Comparison of ENCODE assay signal across 8 cellular contexts in genomic region chr3:48847586-48848423, GRCh38. TPM values are rescaled to one million over a fixed set of nuclear protein-coding genes. Genes with fewer than 3 reads are reported as not detected.
DNase-seq lines count a peak whose midpoint lies in the region; ATAC-seq and TF ChIP-seq lines count a peak whose summit lies in the region.

PRKAR2A (minus strand) TSS chr3:48847874; CDS start chr3:48847596, 278 bp downstream.

- H3K27me3 Mint-ChIP-seq in CD8-positive, alpha-beta T cell (ENCODE audit: low read depth): no peaks in the 10 kb centered on the region
- no peaks in the 10 kb centered on the region for H3K27me3 Mint-ChIP-seq in activated CD8-positive, alpha-beta memory T cell treated with anti-CD3 and anti-CD28 coated beads, Interleukin-2, amount 10 ng/mL, durations not matched to agents 7 days and 5 days

- peaks cover 26% of the 10 kb centered on the region for H3K4me1 ChIP-seq in CD8-positive, alpha-beta T cell (ENCODE audit: insufficient read depth, low read length)
- H3K4me1 ChIP-seq in endocrine pancreas (ENCODE audit: control insufficient read depth, insufficient read depth, low read length): peaks cover 4% of the 10 kb centered on the region
- H3K4me1 ChIP-seq in mesenchymal stem cell (ENCODE audit: control insufficient read depth, insufficient read depth, low read depth, low read length): peaks cover 11% of the 10 kb centered on the region

- peak; percentile 67 to 90 (median 79) for DNase-seq in CD8-positive, alpha-beta T cell
- peak; percentile 75 to 82 for DNase-seq in HL-60 (ENCODE audit: low read depth in 1 of 2, low spot score in 1 of 2)
- peak; percentile 78 for DNase-seq in NOMO-1 treated with dmso at 0.1 percent for 144 hours (lab: John Stamatoyannopoulos, UW; ENCODE audit: unreplicated experiment)
- DNase-seq in activated CD8-positive, alpha-beta memory T cell treated with anti-CD3 and anti-CD28 coated beads, Interleukin-2, amount 10 ng/mL, durations not matched to agents 7 days and 5 days: peak; percentile 86
- peak; percentile 90 for DNase-seq in mesenchymal stem cell
- peak; percentile 66 for DNase-seq in stimulated activated CD8-positive, alpha-beta memory T cell treated with anti-CD3 and anti-CD28 coated beads, Interleukin-12 subunit alpha, Interleukin-12 subunit beta, amount 100 ng/mL, for 1 hour (ENCODE audit: low read depth)

- peak within 1 kb of the TSS; percentile 88 for H2BK15ac ChIP-seq in mesenchymal stem cell (ENCODE audit: low read depth, poor library complexity, severe bottlenecking)

- H3K23ac ChIP-seq in mesenchymal stem cell (ENCODE audit: low read length in 2 of 2): peak within 1 kb of the TSS in 1 of 2 experiments; percentile 66

- H3K27me3 ChIP-seq in CD8-positive, alpha-beta T cell (ENCODE audit: insufficient read depth, low read length): no peaks in the 10 kb centered on the region
- H3K27me3 ChIP-seq in HL-60 (ENCODE audit: insufficient read depth, poor library complexity, severe bottlenecking) (no peaks in the 10 kb centered on the region), endocrine pancreas (ENCODE audit: control insufficient read depth, insufficient read depth, low read length) (no peaks in the 10 kb centered on the region), mesenchymal stem cell (ENCODE audit: control insufficient read depth in 1 of 2, insufficient read depth in 1 of 2, low read length in 2 of 2) (no peaks in the 10 kb centered on the region)

- H3K36me3 ChIP-seq in CD8-positive, alpha-beta T cell (ENCODE audit: insufficient read depth, low read length): no peaks in the 10 kb centered on the region
- H3K36me3 ChIP-seq in endocrine pancreas (ENCODE audit: control insufficient read depth, insufficient read depth, low read length) (no peaks in the 10 kb centered on the region), mesenchymal stem cell (ENCODE audit: control insufficient read depth in 1 of 2, insufficient read depth in 2 of 2, low read depth in 1 of 2, low read length in 2 of 2) (peaks cover 0 to 3% of the 10 kb centered on the region in 2 experiments)

- peak within 1 kb of the TSS in 1 of 2 experiments; percentile 94 for H3K14ac ChIP-seq in mesenchymal stem cell (ENCODE audit: low read length in 2 of 2)

- H3K79me1 ChIP-seq in mesenchymal stem cell (replicated peaks; ENCODE audit: low read length, poor library complexity, severe bottlenecking): peaks cover 6% of the 10 kb centered on the region

- POLR2A ChIA-PET in CD8-positive, alpha-beta T cell (lab: Charles Lee): interaction anchor here (0.6 to 1.9 kb wide), 7 partner anchors 20 to 131 kb away, joined by 3 to 8 read pairs (median 3); partner anchors contain the start of genes ARIH2, IP6K2 and SLC25A20

- peak within 1 kb of the TSS; percentile 79 for H4K8ac ChIP-seq in mesenchymal stem cell (ENCODE audit: low read length)

- intact Hi-C loops in CD8-positive, alpha-beta T cell (cut with DNase I, micrococcal nuclease): loop anchor here (1.0 to 10.0 kb wide), 8 partner anchors 36 to 163 kb away; partner anchors contain the start of genes NCKIPSD (in 2 of the 2), SLC25A20 (in 2 of the 2), ARIH2 (in 1 of the 2) and IP6K2 (in 1 of the 2)

- CTCF ChIA-PET in CD8-positive, alpha-beta T cell (lab: Charles Lee): interaction anchor here (1.1 to 1.3 kb wide), 4 partner anchors 13 to 111 kb away, joined by 3 to 5 read pairs (median 3); no protein-coding TSS in a partner anchor
- CTCF ChIA-PET in activated CD8-positive, alpha-beta memory T cell treated with anti-CD3 and anti-CD28 coated beads, Interleukin-2, amount 10 ng/mL, durations not matched to agents 7 days and 5 days (lab: Charles Lee): interaction anchor here (0.9 to 2.6 kb wide), 9 partner anchors 12 to 112 kb away, joined by 3 to 12 read pairs (median 4); partner anchors contain the start of gene SLC25A20

- peak within 1 kb of the TSS; percentile 64 for H4K91ac ChIP-seq in mesenchymal stem cell (ENCODE audit: low read length)

- H3K27ac Mint-ChIP-seq in CD8-positive, alpha-beta T cell: peak within 1 kb of the TSS; percentile 97
- H3K27ac Mint-ChIP-seq in activated CD8-positive, alpha-beta memory T cell treated with anti-CD3 and anti-CD28 coated beads, Interleukin-2, amount 10 ng/mL, durations not matched to agents 7 days and 5 days: peak within 1 kb of the TSS; percentile 77

- peak within 1 kb of the TSS; percentile 86 for H3K4me3 Mint-ChIP-seq in CD8-positive, alpha-beta T cell
- peak within 1 kb of the TSS; percentile 80 for H3K4me3 Mint-ChIP-seq in activated CD8-positive, alpha-beta memory T cell treated with anti-CD3 and anti-CD28 coated beads, Interleukin-2, amount 10 ng/mL, durations not matched to agents 7 days and 5 days

- WGBS in mesenchymal stem cell: 5% methylated on average over 70 of the region's 73 CpGs

- ATAC-seq in CD8-positive, alpha-beta T cell: peak; percentile 75
- peak; percentile 82 for ATAC-seq in GM19455 (IDR thresholded peaks at IDR 0.05; ENCODE audit: unreplicated experiment)
- ATAC-seq in activated CD8-positive, alpha-beta memory T cell treated with anti-CD3 and anti-CD28 coated beads, Interleukin-2, amount 10 ng/mL, durations not matched to agents 7 days and 5 days: peak; percentile 87

- H3K4me3 ChIP-seq in CD8-positive, alpha-beta T cell (ENCODE audit: low read depth, low read length): peak within 1 kb of the TSS; percentile 68
- H3K4me3 ChIP-seq in HL-60 (replicated peaks; ENCODE audit: insufficient read depth, low read length) (peak within 1 kb of the TSS; percentile 79), endocrine pancreas (ENCODE audit: control insufficient read depth, insufficient read depth, low read length) (peak within 1 kb of the TSS; percentile 85), mesenchymal stem cell (ENCODE audit: insufficient read depth in 1 of 2, low read depth in 1 of 2, low read length in 2 of 2) (peak within 1 kb of the TSS; percentile 90 to 96)

- H2BK5ac ChIP-seq in mesenchymal stem cell (ENCODE audit: low read depth, low read length, poor library complexity, severe bottlenecking): no peak within 1 kb of the TSS

- peak within 1 kb of the TSS; percentile 40 for H3K27ac ChIP-seq in CD8-positive, alpha-beta T cell (ENCODE audit: low read depth, low read length)
- H3K27ac ChIP-seq in HL-60 (replicated peaks) (peak within 1 kb of the TSS; percentile 79), mesenchymal stem cell (ENCODE audit: low read length, poor library complexity, severe bottlenecking) (peak within 1 kb of the TSS; percentile 60)

- peak within 1 kb of the TSS; percentile 24 to 83 for H2BK12ac ChIP-seq in mesenchymal stem cell (ENCODE audit: low read length in 2 of 2)

- peaks cover 31% of the 10 kb centered on the region for H3K4me1 Mint-ChIP-seq in CD8-positive, alpha-beta T cell (ENCODE audit: low read depth)
- peaks cover 27% of the 10 kb centered on the region for H3K4me1 Mint-ChIP-seq in activated CD8-positive, alpha-beta memory T cell treated with anti-CD3 and anti-CD28 coated beads, Interleukin-2, amount 10 ng/mL, durations not matched to agents 7 days and 5 days

- peak within 1 kb of the TSS; percentile 9 for H2AK5ac ChIP-seq in mesenchymal stem cell (ENCODE audit: low read length, severe bottlenecking)

- TF ChIP-seq CTCF in CD8-positive, alpha-beta T cell (IDR thresholded peaks at IDR 0.05): no peak
- no peak for TF ChIP-seq CTCF in HL-60 (IDR thresholded peaks at IDR 0.05; ENCODE audit: insufficient read depth, low read length)

- peaks cover 6% of the 10 kb centered on the region for H3K36me3 Mint-ChIP-seq in CD8-positive, alpha-beta T cell
- H3K36me3 Mint-ChIP-seq in activated CD8-positive, alpha-beta memory T cell treated with anti-CD3 and anti-CD28 coated beads, Interleukin-2, amount 10 ng/mL, durations not matched to agents 7 days and 5 days: peaks cover 13% of the 10 kb centered on the region

- peak within 1 kb of the TSS; percentile 71 for H2BK120ac ChIP-seq in mesenchymal stem cell (ENCODE audit: low read depth, low read length)

- peak within 1 kb of the TSS; percentile 71 for H3K4me2 ChIP-seq in mesenchymal stem cell (ENCODE audit: low read length, poor library complexity, severe bottlenecking)

- H3K9me3 Mint-ChIP-seq in CD8-positive, alpha-beta T cell: no peaks in the 10 kb centered on the region
- H3K9me3 Mint-ChIP-seq in activated CD8-positive, alpha-beta memory T cell treated with anti-CD3 and anti-CD28 coated beads, Interleukin-2, amount 10 ng/mL, durations not matched to agents 7 days and 5 days (ENCODE audit: low read depth): no peaks in the 10 kb centered on the region

- H3K9ac ChIP-seq in endocrine pancreas (ENCODE audit: control insufficient read depth, insufficient read depth, low read length) (peak within 1 kb of the TSS; percentile 87), mesenchymal stem cell (ENCODE audit: low read length) (peak within 1 kb of the TSS; percentile 93)

- H3K18ac ChIP-seq in mesenchymal stem cell (ENCODE audit: low read depth in 1 of 2, low read length in 2 of 2): peak within 1 kb of the TSS; percentile 37 to 93

- H3K9me3 ChIP-seq in CD8-positive, alpha-beta T cell (ENCODE audit: low read length): no peaks in the 10 kb centered on the region
- H3K9me3 ChIP-seq in endocrine pancreas (ENCODE audit: control insufficient read depth, low read length) (no peaks in the 10 kb centered on the region), mesenchymal stem cell (ENCODE audit: control insufficient read depth, low read length) (no peaks in the 10 kb centered on the region)

- H3K4ac ChIP-seq in mesenchymal stem cell (ENCODE audit: low read depth in 1 of 2, low read length in 2 of 2): peak within 1 kb of the TSS; percentile 53 to 98

- peak within 1 kb of the TSS; percentile 91 for H2AFZ ChIP-seq in mesenchymal stem cell (ENCODE audit: low read depth, low read length)

RNA-seq across cellular contexts. Expression of gene PRKAR2A, which starts in this region (rescaled TPM):
- total RNA-seq in CD8-positive, alpha-beta T cell: 10 to 100 TPM; 75.2 to 75.6 TPM
- 10 to 100 TPM; 27.9 to 33.0 TPM for total RNA-seq in activated CD8-positive, alpha-beta memory T cell treated with anti-CD3 and anti-CD28 coated beads, Interleukin-2, amount 10 ng/mL, durations not matched to agents 7 days and 5 days
- polyA plus RNA-seq in mesenchymal stem cell (2013, experiment 1 of 2): 40.5 TPM
- 41.5 TPM for polyA plus RNA-seq in mesenchymal stem cell (2013, experiment 2 of 2)

Comparison
In these comparisons a context has a peak if more than half of its experiments do, and no peak if none do; other contexts are left out.
1. Peak in every context shown above with its lines: DNase-seq, ATAC-seq, H3K4me3 ChIP-seq and H3K27ac ChIP-seq.